Comparison of ENCODE assay signal across 1 cellular context in genomic region chr16:27229891-27230470, GRCh38.
TF ChIP-seq lines count a peak whose summit lies in the region.

No MANE protein-coding gene starts in this region.

TF ChIP-seq in H1, 55 proteins besides CTCF, POLR2A, EP300 and RAD21:
- no peak for TF ChIP-seq RBBP5 (IDR thresholded peaks at IDR 0.05; ENCODE audit: borderline replicate concordance, low read depth, low read length)
- no peak for TF ChIP-seq SP1 (IDR thresholded peaks at IDR 0.05; ENCODE audit: low read depth, low read length)
- TF ChIP-seq POU5F1 (IDR thresholded peaks at IDR 0.05; ENCODE audit: low read depth, low read length) = no peak
